1 cellular context compared by ENCODE assay signal in the genomic region with DNA sequence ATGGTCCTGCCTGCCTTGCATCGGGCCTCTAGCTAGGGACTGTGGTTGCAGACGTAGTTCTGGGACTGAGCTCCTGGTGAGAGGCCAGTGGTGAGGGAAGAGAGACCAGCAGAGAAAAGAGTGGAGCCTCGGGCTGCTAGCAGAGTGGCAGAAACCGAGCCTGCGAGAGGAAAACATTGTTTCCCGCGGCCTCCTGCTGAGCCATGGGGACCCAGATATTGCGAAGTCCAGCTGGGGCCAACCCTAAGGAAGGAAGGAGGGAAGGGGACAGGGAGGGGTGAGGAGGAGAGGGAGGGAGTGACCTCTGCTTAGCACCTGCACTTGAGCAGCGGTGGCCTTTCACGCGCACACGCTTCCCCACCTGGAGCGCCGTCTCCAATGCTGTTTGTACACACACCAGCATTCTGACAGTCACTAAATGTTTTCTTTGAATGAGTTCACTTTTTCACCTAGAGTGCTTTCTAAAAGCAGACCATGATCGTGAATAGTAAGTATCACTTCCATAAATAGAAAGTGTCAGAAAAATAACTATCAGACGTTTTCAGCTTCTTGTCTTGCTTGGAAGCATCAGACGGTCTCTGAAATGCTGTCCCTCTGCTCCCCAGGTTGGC.
TF ChIP-seq lines count a peak whose summit lies in the region.

No MANE protein-coding gene starts in this region.

TF ChIP-seq in GM12878, 131 proteins besides CTCF, POLR2A, EP300 and RAD21:
- TF ChIP-seq EED (IDR thresholded peaks at IDR 0.05; ENCODE audit: low read depth) (0 out of 2 replicates have a peak, but pooled peaks have one; percentile 17), CREM (IDR thresholded peaks at IDR 0.05; ENCODE audit: low read depth) (peak; percentile 34; the same call in 1 of the 2 replicates), RB1 (IDR thresholded peaks at IDR 0.05; ENCODE audit: borderline replicate concordance) (no peak), BCL3 (IDR thresholded peaks at IDR 0.05; ENCODE audit: borderline replicate concordance, insufficient read depth, low read depth, low read length, poor library complexity, severe bottlenecking) (no peak), NFIC (IDR thresholded peaks at IDR 0.05; ENCODE audit: low read depth, low read length) (no peak), TCF3 (IDR thresholded peaks at IDR 0.05; ENCODE audit: borderline replicate concordance, insufficient read depth, low read depth, low read length) (0 out of 2 replicates have a peak, but pooled peaks have one; percentile 45), JUND (IDR thresholded peaks at IDR 0.05; ENCODE audit: low read depth, low read length) (no peak), MTA2 (IDR thresholded peaks at IDR 0.05; ENCODE audit: low read depth) (no peak), SPI1 (IDR thresholded peaks at IDR 0.05; ENCODE audit: borderline replicate concordance, insufficient read depth, low read depth, low read length) (0 out of 2 replicates have a peak, but pooled peaks have one; percentile 12), E2F4 (IDR thresholded peaks at IDR 0.05; ENCODE audit: low read depth, low read length) (no peak), MEF2B (IDR thresholded peaks at IDR 0.05; ENCODE audit: partially characterized antibody, poor library complexity, severe bottlenecking) (peak; percentile 61), IRF5 (IDR thresholded peaks at IDR 0.05; ENCODE audit: borderline replicate concordance) (no peak), IRF4 (IDR thresholded peaks at IDR 0.05; ENCODE audit: low read depth, low read length) (0 out of 2 replicates have a peak, but pooled peaks have one; percentile 17), E2F8 (IDR thresholded peaks at IDR 0.05; ENCODE audit: low read depth, partially characterized antibody) (no peak), CHD1 (IDR thresholded peaks at IDR 0.05; ENCODE audit: low read depth, low read length) (no peak), BMI1 (IDR thresholded peaks at IDR 0.05; ENCODE audit: borderline replicate concordance) (no peak), JUNB (IDR thresholded peaks at IDR 0.05) (peak; percentile 36; the same call in 1 of the 2 replicates), ATF7 (IDR thresholded peaks at IDR 0.05; ENCODE audit: low read depth) (peak; percentile 21; the same call in 1 of the 2 replicates), TCF12 (IDR thresholded peaks at IDR 0.05; ENCODE audit: low read depth, low read length) (0 out of 2 replicates have a peak, but pooled peaks have one; percentile 44), NR2F1 (conservative IDR thresholded peaks at IDR 0.05) (no peak), SMAD1 (IDR thresholded peaks at IDR 0.05; ENCODE audit: low read depth, partially characterized antibody) (no peak), DPF2 (IDR thresholded peaks at IDR 0.05) (no peak), NKRF (conservative IDR thresholded peaks at IDR 0.05) (no peak), MEF2A (IDR thresholded peaks at IDR 0.05; ENCODE audit: insufficient read depth, low read depth, low read length) (peak; percentile 93)
- TF ChIP-seq, protein P1, sequence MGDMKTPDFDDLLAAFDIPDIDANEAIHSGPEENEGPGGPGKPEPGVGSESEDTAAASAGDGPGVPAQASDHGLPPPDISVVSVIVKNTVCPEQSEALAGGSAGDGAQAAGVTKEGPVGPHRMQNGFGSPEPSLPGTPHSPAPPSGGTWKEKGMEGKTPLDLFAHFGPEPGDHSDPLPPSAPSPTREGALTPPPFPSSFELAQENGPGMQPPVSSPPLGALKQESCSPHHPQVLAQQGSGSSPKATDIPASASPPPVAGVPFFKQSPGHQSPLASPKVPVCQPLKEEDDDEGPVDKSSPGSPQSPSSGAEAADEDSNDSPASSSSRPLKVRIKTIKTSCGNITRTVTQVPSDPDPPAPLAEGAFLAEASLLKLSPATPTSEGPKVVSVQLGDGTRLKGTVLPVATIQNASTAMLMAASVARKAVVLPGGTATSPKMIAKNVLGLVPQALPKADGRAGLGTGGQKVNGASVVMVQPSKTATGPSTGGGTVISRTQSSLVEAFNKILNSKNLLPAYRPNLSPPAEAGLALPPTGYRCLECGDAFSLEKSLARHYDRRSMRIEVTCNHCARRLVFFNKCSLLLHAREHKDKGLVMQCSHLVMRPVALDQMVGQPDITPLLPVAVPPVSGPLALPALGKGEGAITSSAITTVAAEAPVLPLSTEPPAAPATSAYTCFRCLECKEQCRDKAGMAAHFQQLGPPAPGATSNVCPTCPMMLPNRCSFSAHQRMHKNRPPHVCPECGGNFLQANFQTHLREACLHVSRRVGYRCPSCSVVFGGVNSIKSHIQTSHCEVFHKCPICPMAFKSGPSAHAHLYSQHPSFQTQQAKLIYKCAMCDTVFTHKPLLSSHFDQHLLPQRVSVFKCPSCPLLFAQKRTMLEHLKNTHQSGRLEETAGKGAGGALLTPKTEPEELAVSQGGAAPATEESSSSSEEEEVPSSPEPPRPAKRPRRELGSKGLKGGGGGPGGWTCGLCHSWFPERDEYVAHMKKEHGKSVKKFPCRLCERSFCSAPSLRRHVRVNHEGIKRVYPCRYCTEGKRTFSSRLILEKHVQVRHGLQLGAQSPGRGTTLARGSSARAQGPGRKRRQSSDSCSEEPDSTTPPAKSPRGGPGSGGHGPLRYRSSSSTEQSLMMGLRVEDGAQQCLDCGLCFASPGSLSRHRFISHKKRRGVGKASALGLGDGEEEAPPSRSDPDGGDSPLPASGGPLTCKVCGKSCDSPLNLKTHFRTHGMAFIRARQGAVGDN (IDR thresholded peaks at IDR 0.05): no peak
